ENCODE assay signal across 8 cellular contexts in genomic region chr19:14786421-14786851, GRCh38. TPM values are rescaled to one million over a fixed set of nuclear protein-coding genes. Genes with fewer than 3 reads are reported as not detected.
DNase-seq lines count a peak whose midpoint lies in the region; ATAC-seq and TF ChIP-seq lines count a peak whose summit lies in the region.

No MANE protein-coding gene starts in this region.

- H3K4me3 Mint-ChIP-seq in activated CD4-positive, alpha-beta memory T cell treated with anti-CD3 and anti-CD28 coated beads, Interleukin-2, amount 10 ng/mL, durations not matched to agents 7 days and 5 days, result no peak overlapping the region

- H3K9me3 Mint-ChIP-seq in activated CD4-positive, alpha-beta memory T cell treated with anti-CD3 and anti-CD28 coated beads, Interleukin-2, amount 10 ng/mL, durations not matched to agents 7 days and 5 days, result no peaks in the 10 kb centered on the region

- CTCF ChIA-PET in AG04450 (lab: Charles Lee), result interaction anchor here (0.6 kb wide), 1 partner anchor 779 kb away, joined by 3 read pairs; no protein-coding TSS in a partner anchor
- CTCF ChIA-PET in activated CD4-positive, alpha-beta memory T cell treated with anti-CD3 and anti-CD28 coated beads, Interleukin-2, amount 10 ng/mL, durations not matched to agents 7 days and 5 days (lab: Charles Lee), result interaction anchor here (0.7 to 2.1 kb wide), 6 partner anchors 8 to 212 kb away, joined by 3 to 4 read pairs (median 4); no protein-coding TSS in a partner anchor

- H3K9me3 ChIP-seq in AG04450 (ENCODE audit: control insufficient read depth, insufficient read depth, low read length), result peaks cover 3% of the 10 kb centered on the region; the same call in 1 of the 2 replicates
- no peaks in the 10 kb centered on the region for H3K9me3 ChIP-seq in suprapubic skin

- H3K27ac ChIP-seq in AG04450 (ENCODE audit: low read depth, low read length) (no peak overlapping the region), suprapubic skin (no peak overlapping the region)

- POLR2A ChIA-PET in AG04450 (lab: Yijun Ruan, JAX), result interaction anchor here (0.8 kb wide), 1 partner anchor 103 kb away, joined by 3 read pairs; no protein-coding TSS in a partner anchor
- POLR2A ChIA-PET in activated CD4-positive, alpha-beta memory T cell treated with anti-CD3 and anti-CD28 coated beads, Interleukin-2, amount 10 ng/mL, durations not matched to agents 7 days and 5 days (lab: Charles Lee), result no interaction called here

- peaks cover 5% of the 10 kb centered on the region for H3K27me3 Mint-ChIP-seq in activated CD4-positive, alpha-beta memory T cell treated with anti-CD3 and anti-CD28 coated beads, Interleukin-2, amount 10 ng/mL, durations not matched to agents 7 days and 5 days

- no peak for TF ChIP-seq POLR2A in suprapubic skin (IDR thresholded peaks at IDR 0.05)

- DNase-seq in AG04450 (ENCODE audit: low read depth, low spot score), result no peak
- peak; percentile 56 for DNase-seq in GM20000 (ENCODE audit: low spot score)
- peak; percentile 25 for DNase-seq in activated CD4-positive, alpha-beta memory T cell treated with anti-CD3 and anti-CD28 coated beads, Interleukin-2, amount 10 ng/mL, durations not matched to agents 7 days and 5 days
- peak; percentile 31 for DNase-seq in iPS-NIHi11 (ENCODE audit: low spot score)
- peak in 1 of 2 donors; percentile 74 for DNase-seq in suprapubic skin (ENCODE audit: low spot score in 2 of 2)

- no peak for ATAC-seq in GM21737 (IDR thresholded peaks at IDR 0.05; ENCODE audit: unreplicated experiment)
- no peak for ATAC-seq in HG02885 (IDR thresholded peaks at IDR 0.05; ENCODE audit: poor library complexity, unreplicated experiment)
- no peak for ATAC-seq in GM21619 (IDR thresholded peaks at IDR 0.05; ENCODE audit: unreplicated experiment)

- WGBS in suprapubic skin, result 17% methylated on average over 11 of the region's 18 CpGs

- no peaks in the 10 kb centered on the region for H3K36me3 ChIP-seq in suprapubic skin

- peaks cover 20% of the 10 kb centered on the region for H3K4me1 Mint-ChIP-seq in activated CD4-positive, alpha-beta memory T cell treated with anti-CD3 and anti-CD28 coated beads, Interleukin-2, amount 10 ng/mL, durations not matched to agents 7 days and 5 days

- H3K27ac Mint-ChIP-seq in activated CD4-positive, alpha-beta memory T cell treated with anti-CD3 and anti-CD28 coated beads, Interleukin-2, amount 10 ng/mL, durations not matched to agents 7 days and 5 days, result no peak overlapping the region

- H3K4me1 ChIP-seq in suprapubic skin, result peaks cover 6% of the 10 kb centered on the region

- no peak overlapping the region for H3K4me3 ChIP-seq in AG04450 (ENCODE audit: low read depth, low read length)
- peak overlapping the region; percentile 15 for H3K4me3 ChIP-seq in suprapubic skin

- TF ChIP-seq CTCF in AG04450 (IDR thresholded peaks at IDR 0.05; ENCODE audit: low read depth, low read length) (peak; percentile 50), GM20000 (IDR thresholded peaks at IDR 0.05; ENCODE audit: extremely low read depth, missing control alignments) (peak; percentile 83), suprapubic skin (IDR thresholded peaks at IDR 0.05) (peak in 1 of 2 donors; percentile 86)

- H3K36me3 Mint-ChIP-seq in activated CD4-positive, alpha-beta memory T cell treated with anti-CD3 and anti-CD28 coated beads, Interleukin-2, amount 10 ng/mL, durations not matched to agents 7 days and 5 days (ENCODE audit: low read depth), result no peaks in the 10 kb centered on the region

- no peak for TF ChIP-seq EP300 in suprapubic skin (IDR thresholded peaks at IDR 0.05)

- no peaks in the 10 kb centered on the region for H3K27me3 ChIP-seq in AG04450 (ENCODE audit: control insufficient read depth, insufficient read depth, low read length)
- peaks cover 5% of the 10 kb centered on the region for H3K27me3 ChIP-seq in suprapubic skin

RNA-seq across cellular contexts. Expression of gene ADGRE2, which starts 8.1 kb away (rescaled TPM):
- 0.12 TPM in 1 of 2 replicates, not detected in the other for polyA plus RNA-seq in AG04450 (2011; rRNA removed)
- polyA minus RNA-seq in AG04450 (2011; rRNA and poly(A)+ RNA removed), result not detected in 2 replicates
- under 1 TPM; 0.48 to 0.73 TPM for total RNA-seq in activated CD4-positive, alpha-beta memory T cell treated with anti-CD3 and anti-CD28 coated beads, Interleukin-2, amount 10 ng/mL, durations not matched to agents 7 days and 5 days
- total RNA-seq in suprapubic skin, result 10 to 100 TPM in 3 of 4 donors, 1 to 10 TPM in 1; 8.1 to 14.3 (median 12.9) TPM

RNA-seq across cellular contexts. Expression of gene OR7A5, which starts 48.5 kb away (rescaled TPM):
- polyA plus RNA-seq in AG04450 (2011; rRNA removed), result not detected in 2 replicates
- polyA minus RNA-seq in AG04450 (2011; rRNA and poly(A)+ RNA removed), result not detected in 2 replicates
- not detected for total RNA-seq in activated CD4-positive, alpha-beta memory T cell treated with anti-CD3 and anti-CD28 coated beads, Interleukin-2, amount 10 ng/mL, durations not matched to agents 7 days and 5 days
- total RNA-seq in suprapubic skin, result 1 to 10 TPM in 3 of 4 donors, under 1 TPM in 1; 0.91 to 3.7 (median 2.7) TPM

RNA-seq across cellular contexts. Expression of gene OR7C1, which starts 48.5 kb away (rescaled TPM):
- not detected in 2 replicates for polyA plus RNA-seq in AG04450 (2011; rRNA removed)
- not detected in 2 replicates for polyA minus RNA-seq in AG04450 (2011; rRNA and poly(A)+ RNA removed)
- total RNA-seq in activated CD4-positive, alpha-beta memory T cell treated with anti-CD3 and anti-CD28 coated beads, Interleukin-2, amount 10 ng/mL, durations not matched to agents 7 days and 5 days, result not detected
- total RNA-seq in suprapubic skin, result 10 to 100 TPM in 1 of 4 donors, 1 to 10 TPM in 3; 4.4 to 11.2 (median 5.1) TPM

Comparison
In these comparisons a context has a peak if more than half of its experiments do, and no peak if none do; other contexts are left out.
1. RNA of gene ADGRE2, which starts 8.1 kb away (total RNA-seq): 8.1 to 14.3 TPM in suprapubic skin; 0.48 to 0.73 TPM in activated CD4-positive, alpha-beta memory T cell treated with anti-CD3 and anti-CD28 coated beads, Interleukin-2, amount 10 ng/mL, durations not matched to agents 7 days and 5 days; every median in the first group is over 4 times any median in the second.
2. RNA of gene OR7C1, which starts 48.5 kb away (total RNA-seq): 4.4 to 11.2 TPM in suprapubic skin; not detected in activated CD4-positive, alpha-beta memory T cell treated with anti-CD3 and anti-CD28 coated beads, Interleukin-2, amount 10 ng/mL, durations not matched to agents 7 days and 5 days; every median in the first group is over 4 times any median in the second.